Comparison of ENCODE assay signal across 8 cellular contexts in the genomic region with DNA sequence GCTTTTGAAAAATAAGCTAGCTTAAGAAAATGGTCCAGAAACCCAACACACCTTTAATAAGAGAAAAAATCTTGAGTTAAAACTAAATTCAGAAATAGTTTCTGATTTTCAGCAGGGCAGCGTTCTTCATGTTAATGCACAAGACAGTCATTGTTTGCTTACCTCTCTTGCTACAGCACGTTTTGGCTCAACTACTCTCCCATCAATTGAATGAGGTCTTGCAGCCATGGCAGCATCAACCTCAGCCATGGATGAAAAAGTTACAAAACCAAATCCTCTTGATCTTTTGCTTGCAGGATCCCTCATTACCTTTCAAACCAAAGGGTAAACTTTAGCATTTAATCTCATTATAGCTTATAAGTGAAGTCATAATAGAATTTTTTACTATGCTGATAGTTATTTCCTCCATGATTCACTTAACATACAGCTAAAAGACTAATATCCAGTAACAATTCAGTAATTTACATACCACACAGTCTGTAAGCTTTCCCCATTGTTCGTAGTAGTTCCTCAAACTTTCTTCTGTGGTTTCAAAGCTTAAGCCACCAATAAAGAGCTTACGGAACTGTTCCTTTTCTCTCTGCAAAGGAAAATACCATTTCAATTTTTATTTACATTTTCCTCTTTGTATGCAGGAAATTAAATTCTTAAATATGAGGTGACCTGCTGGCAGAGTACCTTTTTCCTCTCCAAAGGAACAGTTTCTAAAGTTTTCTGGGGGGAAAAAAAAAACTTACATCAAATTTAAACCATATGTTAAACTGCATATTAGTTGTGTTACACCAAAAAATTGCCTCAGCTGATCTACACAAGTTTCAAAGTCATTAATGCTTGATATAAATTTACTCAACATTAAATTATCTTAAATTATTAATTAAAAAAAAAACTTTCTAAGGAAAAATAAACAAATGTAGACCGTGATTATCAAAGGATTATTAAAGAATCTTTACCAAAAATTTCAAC. TPM values are rescaled to one million over a fixed set of nuclear protein-coding genes. Genes with fewer than 3 reads are reported as not detected.
DNase-seq lines count a peak whose midpoint lies in the region; ATAC-seq, FAIRE-seq and TF ChIP-seq lines count a peak whose summit lies in the region.

No MANE protein-coding gene starts in this region.

- peaks cover 82% of the 10 kb centered on the region for H3K79me2 ChIP-seq in HepG2 (ENCODE audit: insufficient read depth, low read length)

- no TSS peak for BruUV-seq in HepG2 (replicated peaks; lab: Mats Ljungman, UMichigan)

- no peak overlapping the region for H2AFZ ChIP-seq in HepG2 (ENCODE audit: low read length)

- H4K20me1 ChIP-seq in HepG2 (ENCODE audit: insufficient read depth, low read length): peaks cover 75% of the 10 kb centered on the region

- CTCF ChIA-PET in activated CD8-positive, alpha-beta T cell treated with anti-CD3 and anti-CD28 coated beads for 36 hours (lab: Charles Lee): interaction anchor here (0.6 to 10.3 kb wide), 13 partner anchors 9 to 305 kb away, joined by 3 to 141 read pairs (median 6); no protein-coding TSS in a partner anchor
- CTCF ChIA-PET in HepG2 (lab: Yijun Ruan, JAX; ENCODE audit: low intra/inter-chr PET ratio, low total read pairs): no interaction called here

- H3K36me3 ChIP-seq in left ventricle myocardium inferior (peaks cover 62% of the 10 kb centered on the region), HepG2 (replicated peaks in 1 of 2; ENCODE audit: control insufficient read depth in 1 of 2, insufficient read depth in 2 of 2, low read length in 2 of 2) (peaks cover 20 to 52% of the 10 kb centered on the region in 2 experiments), uterus (no peaks in the 10 kb centered on the region)

- in situ Hi-C loops in HepG2 (cut with HindIII; ENCODE audit: extremely low pct_ligation_motif_present, low pct_unique_long_range_greater_than_20kb): no loop called here

- H3K4me1 ChIP-seq in left ventricle myocardium inferior (peaks cover 87% of the 10 kb centered on the region), HepG2 (ENCODE audit: insufficient read depth, low read length) (peaks cover 52% of the 10 kb centered on the region), uterus (peaks cover 13 to 25% of the 10 kb centered on the region in 2 donors)

- ATAC-seq in Right ventricle myocardium inferior: no peak
- no peak for ATAC-seq in activated CD8-positive, alpha-beta T cell treated with anti-CD3 and anti-CD28 coated beads for 36 hours
- ATAC-seq in HepG2: no peak
- no peak for ATAC-seq in HG02588 (IDR thresholded peaks at IDR 0.05; ENCODE audit: unreplicated experiment)
- no peak for ATAC-seq in GM19351 (IDR thresholded peaks at IDR 0.05; ENCODE audit: unreplicated experiment)

- H3K4me1 Mint-ChIP-seq in activated CD8-positive, alpha-beta T cell treated with anti-CD3 and anti-CD28 coated beads for 36 hours (ENCODE audit: low read depth): peaks cover 46% of the 10 kb centered on the region

- peak in 1 of 2 experiments; percentile 42; a peak in 2 of 4 replicates for TF ChIP-seq POLR2A in HepG2 (IDR thresholded peaks at IDR 0.05; ENCODE audit: insufficient read depth in 1 of 2, low read depth in 2 of 2, low read length in 2 of 2)
- no peak for TF ChIP-seq POLR2A in uterus (IDR thresholded peaks at IDR 0.05)

- intact Hi-C loops in left ventricle myocardium inferior (cut with micrococcal nuclease) (no loop called here), Right ventricle myocardium inferior (cut with DNase I) (no loop called here), HepG2 (cut with micrococcal nuclease; ENCODE audit: unreplicated experiment) (loop anchor here (2.0 to 5.0 kb wide), 3 partner anchors 45 to 305 kb away; a partner anchor contains a TSS), uterus (cut with DNase I; ENCODE audit: low total_unique reads) (no loop called here)
- intact Hi-C loops in activated CD8-positive, alpha-beta T cell treated with anti-CD3 and anti-CD28 coated beads for 36 hours (cut with micrococcal nuclease): no loop called here

- WGBS in HepG2 (ENCODE audit: low lambda C conversion rate): 17% methylated on average over 5 of the region's 5 CpGs

- H3K27ac ChIP-seq in left ventricle myocardium inferior (replicated peaks) (peak overlapping the region; percentile 98), HepG2 (ENCODE audit: extremely low read length, insufficient read depth, low read length) (no peak overlapping the region), uterus (peak overlapping the region in 1 of 2 donors; percentile 100)

- H3K27me3 ChIP-seq in left ventricle myocardium inferior (ENCODE audit: low read depth) (no peaks in the 10 kb centered on the region), HepG2 (ENCODE audit: control insufficient read depth in 1 of 2, insufficient read depth in 2 of 2, low read length in 2 of 2) (no peaks in the 10 kb centered on the region; a peak in 1 of 5 replicates), uterus (no peaks in the 10 kb centered on the region)

- TF ChIP-seq RAD21 in HepG2 (CRISPR knock-in tag; IDR thresholded peaks at IDR 0.05): no peak

- peaks cover 80% of the 10 kb centered on the region for H3K36me3 Mint-ChIP-seq in activated CD8-positive, alpha-beta T cell treated with anti-CD3 and anti-CD28 coated beads for 36 hours (ENCODE audit: low read depth)

- H3K4me3 Mint-ChIP-seq in activated CD8-positive, alpha-beta T cell treated with anti-CD3 and anti-CD28 coated beads for 36 hours: peak overlapping the region; percentile 100

- DNase-seq in left ventricle myocardium inferior (no peak), Right ventricle myocardium inferior (ENCODE audit: missing footprints) (no peak), HepG2 (ENCODE audit: low spot score) (no peak), uterus (no peak), H4 (ENCODE audit: low spot score) (no peak)
- no peak for DNase-seq in activated CD8-positive, alpha-beta T cell treated with anti-CD3 and anti-CD28 coated beads for 36 hours

- H3K4me3 ChIP-seq in left ventricle myocardium inferior: peak overlapping the region; percentile 90
- H3K4me3 ChIP-seq in HepG2 (replicated peaks in 1 of 3; ENCODE audit: insufficient read depth in 1 of 3, low read depth in 2 of 3, low read length in 3 of 3): peak overlapping the region; percentile 99; a peak in 5 of 6 replicates
- H3K4me3 ChIP-seq in uterus: peak overlapping the region; percentile 88 to 97

- POLR2A ChIA-PET in activated CD8-positive, alpha-beta T cell treated with anti-CD3 and anti-CD28 coated beads for 36 hours (lab: Charles Lee): interaction anchor here (0.8 to 19.9 kb wide), 20 partner anchors 2 to 1072 kb away, joined by 3 to 588 read pairs (median 4); a partner anchor contains a TSS
- POLR2A ChIA-PET in HepG2 (lab: Yijun Ruan, JAX): interaction anchor here (1.7 to 5.8 kb wide), 4 partner anchors 9 to 119 kb away, joined by 3 to 40 read pairs (median 20); a partner anchor contains a TSS

- H3K27me3 Mint-ChIP-seq in activated CD8-positive, alpha-beta T cell treated with anti-CD3 and anti-CD28 coated beads for 36 hours: peaks cover 3% of the 10 kb centered on the region

- H3K4me2 ChIP-seq in HepG2 (ENCODE audit: low read depth, low read length): peak overlapping the region; percentile 77

- TF ChIP-seq CTCF in left ventricle myocardium inferior (IDR thresholded peaks at IDR 0.05; ENCODE audit: borderline replicate concordance) (no peak), HepG2 (CRISPR knock-in tag; IDR thresholded peaks at IDR 0.05) (no peak), uterus (IDR thresholded peaks at IDR 0.05) (no peak)
- TF ChIP-seq CTCF in activated CD8-positive, alpha-beta T cell treated with anti-CD3 and anti-CD28 coated beads for 36 hours (IDR thresholded peaks at IDR 0.05): no peak

- no peak for FAIRE-seq in HepG2 (lab: Jason Lieb, UNC)

- H3K27ac Mint-ChIP-seq in activated CD8-positive, alpha-beta T cell treated with anti-CD3 and anti-CD28 coated beads for 36 hours: peak overlapping the region; percentile 100

- peak overlapping the region; percentile 100 for H3K9ac ChIP-seq in HepG2 (ENCODE audit: insufficient read depth, low read depth, low read length)

- H3K9me3 ChIP-seq in left ventricle myocardium inferior (replicated peaks): no peaks in the 10 kb centered on the region
- H3K9me3 ChIP-seq in HepG2 (ENCODE audit: low read length): no peaks in the 10 kb centered on the region
- no peaks in the 10 kb centered on the region for H3K9me3 ChIP-seq in uterus

- no peaks in the 10 kb centered on the region for H3K9me3 Mint-ChIP-seq in activated CD8-positive, alpha-beta T cell treated with anti-CD3 and anti-CD28 coated beads for 36 hours

- TF ChIP-seq EP300 in HepG2 (IDR thresholded peaks at IDR 0.05; ENCODE audit: low read depth in 2 of 2, low read length in 2 of 2) (no peak), HepG2 (CRISPR knock-in tag; IDR thresholded peaks at IDR 0.05; ENCODE audit: borderline replicate concordance) (no peak)

RNA-seq across cellular contexts. Expression of a gene that starts 3.1 kb away (rescaled TPM):
- 398 TPM for total RNA-seq in left ventricle myocardium inferior
- 396 TPM for total RNA-seq in Right ventricle myocardium inferior
- total RNA-seq in activated CD8-positive, alpha-beta T cell treated with anti-CD3 and anti-CD28 coated beads for 36 hours: 100 to 1,000 TPM; 871 to 893 TPM
- total RNA-seq in HepG2 (2016; rRNA removed; fragmentation: Illumina TruSeq; extraction: Trizol): 412 and 636 TPM in 2 replicates
- total RNA-seq in HepG2 (2016; cell fraction: cytosol; rRNA removed; fragmentation: Illumina TruSeq; extraction: Trizol; ENCODE audit: low read depth): 31.5 and 36.0 TPM in 2 replicates
- total RNA-seq in HepG2 (2016; cell fraction: insoluble cytoplasmic fraction; rRNA removed; fragmentation: Illumina TruSeq; extraction: Trizol): 434 and 632 TPM in 2 replicates
- 69.3 and 71.5 TPM in 2 replicates for total RNA-seq in HepG2 (2016; cell fraction: membrane; rRNA removed; fragmentation: Illumina TruSeq; extraction: Trizol)
- 305 and 307 TPM in 2 replicates for total RNA-seq in HepG2 (2016; cell fraction: nucleus; rRNA removed; fragmentation: Illumina TruSeq; extraction: Trizol)
- polyA plus RNA-seq in HepG2 (2011; rRNA removed): 144 and 193 TPM in 2 replicates
- 105 and 119 TPM in 2 replicates for polyA plus RNA-seq in HepG2 (2011; cell fraction: cytosol; rRNA removed)
- 173 and 254 TPM in 2 replicates for polyA plus RNA-seq in HepG2 (2011; cell fraction: nucleus; rRNA removed)
- 348 and 727 TPM in 2 replicates for polyA plus RNA-seq in HepG2 (2012)
- 50.3 and 54.5 TPM in 2 replicates for polyA plus RNA-seq in HepG2 (2016; cell fraction: cytosol; fragmentation: Illumina TruSeq; extraction: Trizol; ENCODE audit: low read depth)
- polyA plus RNA-seq in HepG2 (2016; cell fraction: insoluble cytoplasmic fraction; fragmentation: Illumina TruSeq; extraction: Trizol; ENCODE audit: low read depth): 1,958 and 2,163 TPM in 2 replicates
- 95.2 and 104 TPM in 2 replicates for polyA plus RNA-seq in HepG2 (2016; cell fraction: membrane; fragmentation: Illumina TruSeq; extraction: Trizol; ENCODE audit: low read depth)
- 1,155 and 1,186 TPM in 2 replicates for polyA plus RNA-seq in HepG2 (2016; cell fraction: nucleus; fragmentation: Illumina TruSeq; extraction: Trizol; ENCODE audit: insufficient read depth, low read depth)
- 47.8 and 128 TPM in 2 replicates for polyA minus RNA-seq in HepG2 (2011; rRNA and poly(A)+ RNA removed; ENCODE audit: low replicate concordance)
- polyA minus RNA-seq in HepG2 (2011; cell fraction: cytosol; rRNA and poly(A)+ RNA removed): 103 and 153 TPM in 2 replicates
- 372 and 389 TPM in 2 replicates for polyA minus RNA-seq in HepG2 (2011; cell fraction: nucleus; rRNA and poly(A)+ RNA removed)
- total RNA-seq in uterus: 100 to 1,000 TPM; 100 to 464 (median 207) TPM
- 178 and 335 TPM in 2 replicates for total RNA-seq in H4 (2014; rRNA removed; shearing (Covaris generic))

RNA-seq across cellular contexts. Expression of a gene that starts 4.1 kb away (rescaled TPM):
- 58.5 TPM for total RNA-seq in left ventricle myocardium inferior
- 59.3 TPM for total RNA-seq in Right ventricle myocardium inferior
- total RNA-seq in activated CD8-positive, alpha-beta T cell treated with anti-CD3 and anti-CD28 coated beads for 36 hours: 100 to 1,000 TPM; 313 to 320 TPM
- 249 and 355 TPM in 2 replicates for total RNA-seq in HepG2 (2016; rRNA removed; fragmentation: Illumina TruSeq; extraction: Trizol)
- total RNA-seq in HepG2 (2016; cell fraction: cytosol; rRNA removed; fragmentation: Illumina TruSeq; extraction: Trizol; ENCODE audit: low read depth): 79.1 and 86.5 TPM in 2 replicates
- 257 and 354 TPM in 2 replicates for total RNA-seq in HepG2 (2016; cell fraction: insoluble cytoplasmic fraction; rRNA removed; fragmentation: Illumina TruSeq; extraction: Trizol)
- total RNA-seq in HepG2 (2016; cell fraction: membrane; rRNA removed; fragmentation: Illumina TruSeq; extraction: Trizol): 129 and 141 TPM in 2 replicates
- 151 and 169 TPM in 2 replicates for total RNA-seq in HepG2 (2016; cell fraction: nucleus; rRNA removed; fragmentation: Illumina TruSeq; extraction: Trizol)
- 36.3 and 53.9 TPM in 2 replicates for polyA plus RNA-seq in HepG2 (2011; rRNA removed)
- polyA plus RNA-seq in HepG2 (2011; cell fraction: cytosol; rRNA removed): 17.4 and 18.2 TPM in 2 replicates
- polyA plus RNA-seq in HepG2 (2011; cell fraction: nucleus; rRNA removed): 60.4 and 70.5 TPM in 2 replicates
- polyA plus RNA-seq in HepG2 (2012): 123 and 165 TPM in 2 replicates
- 76.0 and 83.8 TPM in 2 replicates for polyA plus RNA-seq in HepG2 (2016; cell fraction: cytosol; fragmentation: Illumina TruSeq; extraction: Trizol; ENCODE audit: low read depth)
- 424 and 453 TPM in 2 replicates for polyA plus RNA-seq in HepG2 (2016; cell fraction: insoluble cytoplasmic fraction; fragmentation: Illumina TruSeq; extraction: Trizol; ENCODE audit: low read depth)
- polyA plus RNA-seq in HepG2 (2016; cell fraction: membrane; fragmentation: Illumina TruSeq; extraction: Trizol; ENCODE audit: low read depth): 117 TPM in 2 replicates
- 228 and 229 TPM in 2 replicates for polyA plus RNA-seq in HepG2 (2016; cell fraction: nucleus; fragmentation: Illumina TruSeq; extraction: Trizol; ENCODE audit: insufficient read depth, low read depth)
- 10.5 and 24.1 TPM in 2 replicates for polyA minus RNA-seq in HepG2 (2011; rRNA and poly(A)+ RNA removed; ENCODE audit: low replicate concordance)
- polyA minus RNA-seq in HepG2 (2011; cell fraction: cytosol; rRNA and poly(A)+ RNA removed): 15.5 and 20.0 TPM in 2 replicates
- 110 and 122 TPM in 2 replicates for polyA minus RNA-seq in HepG2 (2011; cell fraction: nucleus; rRNA and poly(A)+ RNA removed)
- total RNA-seq in uterus: 100 to 1,000 TPM in 2 of 4 donors, 10 to 100 TPM in 2; 30.5 to 178 (median 88.1) TPM
- total RNA-seq in H4 (2014; rRNA removed; shearing (Covaris generic)): 516 and 552 TPM in 2 replicates

RNA-seq across cellular contexts. Expression of a gene that starts 45.4 kb away (rescaled TPM):
- total RNA-seq in left ventricle myocardium inferior (0.99 TPM), Right ventricle myocardium inferior (1.4 TPM), HepG2 (2016; rRNA removed; fragmentation: Illumina TruSeq; extraction: Trizol) (8.8 and 19.4 TPM in 2 replicates), uterus (1 to 10 TPM in 3 of 4 donors, not detected in 1; 3.6 to 6.2 (median 4.1) TPM)
- 10 to 100 TPM; 21.5 to 22.6 TPM for total RNA-seq in activated CD8-positive, alpha-beta T cell treated with anti-CD3 and anti-CD28 coated beads for 36 hours
- 0.53 and 1.2 TPM in 2 replicates for total RNA-seq in HepG2 (2016; cell fraction: cytosol; rRNA removed; fragmentation: Illumina TruSeq; extraction: Trizol; ENCODE audit: low read depth)
- 9.2 and 13.8 TPM in 2 replicates for total RNA-seq in HepG2 (2016; cell fraction: insoluble cytoplasmic fraction; rRNA removed; fragmentation: Illumina TruSeq; extraction: Trizol)
- total RNA-seq in HepG2 (2016; cell fraction: membrane; rRNA removed; fragmentation: Illumina TruSeq; extraction: Trizol): 2.0 and 3.5 TPM in 2 replicates
- total RNA-seq in HepG2 (2016; cell fraction: nucleus; rRNA removed; fragmentation: Illumina TruSeq; extraction: Trizol): 13.7 and 26.6 TPM in 2 replicates
- 8.9 and 11.4 TPM in 2 replicates for polyA plus RNA-seq in HepG2 (2011; rRNA removed)
- polyA plus RNA-seq in HepG2 (2011; cell fraction: cytosol; rRNA removed): 4.1 and 7.8 TPM in 2 replicates
- polyA plus RNA-seq in HepG2 (2011; cell fraction: nucleus; rRNA removed): 1.6 and 2.1 TPM in 2 replicates
- polyA plus RNA-seq in HepG2 (2012): 10.7 and 12.2 TPM in 2 replicates
- 0.64 and 0.67 TPM in 2 replicates for polyA plus RNA-seq in HepG2 (2016; cell fraction: cytosol; fragmentation: Illumina TruSeq; extraction: Trizol; ENCODE audit: low read depth)
- 8.0 and 8.2 TPM in 2 replicates for polyA plus RNA-seq in HepG2 (2016; cell fraction: insoluble cytoplasmic fraction; fragmentation: Illumina TruSeq; extraction: Trizol; ENCODE audit: low read depth)
- polyA plus RNA-seq in HepG2 (2016; cell fraction: membrane; fragmentation: Illumina TruSeq; extraction: Trizol; ENCODE audit: low read depth): 1.1 and 1.3 TPM in 2 replicates
- polyA plus RNA-seq in HepG2 (2016; cell fraction: nucleus; fragmentation: Illumina TruSeq; extraction: Trizol; ENCODE audit: insufficient read depth, low read depth): 19.6 and 24.6 TPM in 2 replicates
- 0.07 and 5.9 TPM in 2 replicates for polyA minus RNA-seq in HepG2 (2011; rRNA and poly(A)+ RNA removed; ENCODE audit: low replicate concordance)
- polyA minus RNA-seq in HepG2 (2011; cell fraction: cytosol; rRNA and poly(A)+ RNA removed): 7.8 and 8.8 TPM in 2 replicates
- polyA minus RNA-seq in HepG2 (2011; cell fraction: nucleus; rRNA and poly(A)+ RNA removed): 3.7 and 7.1 TPM in 2 replicates
- 34.1 and 34.9 TPM in 2 replicates for total RNA-seq in H4 (2014; rRNA removed; shearing (Covaris generic))
